12 cellular contexts compared by ENCODE assay signal in the genomic region with DNA sequence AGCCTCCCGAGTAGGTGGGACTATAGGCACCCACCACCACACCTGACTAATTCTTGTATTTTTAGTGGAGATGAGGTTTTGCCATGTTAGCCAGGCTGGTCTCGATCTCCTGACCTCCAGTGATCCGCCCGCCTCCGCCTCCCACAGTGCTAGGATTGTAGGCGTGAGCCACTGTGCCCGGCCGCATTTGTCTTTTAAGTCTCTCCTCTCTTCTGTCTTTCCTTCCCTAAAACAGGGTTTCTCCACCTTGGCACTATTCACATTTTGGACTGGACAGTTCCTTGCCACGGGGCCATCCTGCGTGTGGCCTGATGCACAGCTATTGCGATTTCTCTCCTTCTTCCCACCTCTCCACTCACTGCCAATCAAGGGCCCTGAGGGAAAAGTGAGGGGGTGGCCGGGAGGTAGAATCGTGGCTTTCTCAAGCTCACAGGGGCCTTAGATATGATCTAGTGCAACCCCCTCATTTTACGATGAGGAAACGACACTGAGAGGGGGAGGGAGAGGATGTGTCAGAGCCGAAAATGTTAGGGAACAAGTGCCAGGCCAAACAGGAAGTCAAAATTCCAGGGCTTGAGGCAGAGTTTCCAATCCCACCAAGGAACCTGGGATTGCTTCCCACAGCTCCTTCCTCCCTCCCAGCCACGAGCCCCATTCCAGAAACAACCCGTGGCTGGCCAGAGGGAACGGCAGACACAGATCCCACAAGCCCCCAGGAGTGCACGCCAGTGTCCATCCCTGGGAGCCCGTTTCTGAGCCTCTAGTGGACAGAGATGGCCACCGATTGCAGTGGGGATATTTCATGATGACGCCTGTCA. TPM values are rescaled to one million over a fixed set of nuclear protein-coding genes. Genes with fewer than 3 reads are reported as not detected.
DNase-seq lines count a peak whose midpoint lies in the region; ATAC-seq and FAIRE-seq lines count a peak whose summit lies in the region.
"Had no signal": no experiment of that assay in that cellular context is flagged by ENCODE, and none has a peak within 500 bp of the region (broad histone marks: within the 10 kb centered on the region; RNA-seq: fewer than 3 reads in every experiment).

No MANE protein-coding gene starts in this region.

- no peaks in the 10 kb centered on the region for H3K36me3 ChIP-seq in small intestine (ENCODE audit: control insufficient read depth in 2 of 2, insufficient read depth in 2 of 2, low read length in 2 of 2)

- DNase-seq in GM03348 (ENCODE audit: low spot score) (peak; percentile 81), astrocyte of the hippocampus (ENCODE audit: low read depth, low spot score) (peak; percentile 58), kidney tubule cell (ENCODE audit: low spot score) (peak; percentile 17), small intestine (no peak), NCI-H1105 (lab: John Stamatoyannopoulos, UW) (no peak)
- no peak for DNase-seq in effector CD4-positive, alpha-beta T cell
- DNase-seq in activated T-helper 1 cell treated with anti-CD3 and anti-CD28 coated beads, Interleukin-12 subunit alpha, Interleukin-12 subunit beta, Interleukin-2, Interleukin-4 antibody, amounts not matched to agents 30 ng/mL and 10 ng/mL and 1 ng/mL, durations not matched to agents 14 hours and 24 hours and 36 hours (ENCODE audit: low spot score), result no peak
- DNase-seq: DMS153; stimulated activated CD4-positive, alpha-beta T cell treated with anti-CD3 and anti-CD28 coated beads, Interleukin-4, amount 100 ng/mL, for 1 hour had no signal

- peaks cover 2 to 12% of the 10 kb centered on the region in 2 donors for H3K4me1 ChIP-seq in small intestine (ENCODE audit: control insufficient read depth in 2 of 2, insufficient read depth in 1 of 2, low read depth in 1 of 2, low read length in 1 of 2)

- intact Hi-C loops in activated T-helper 1 cell treated with anti-CD3 and anti-CD28 coated beads, Interleukin-12 subunit alpha, Interleukin-12 subunit beta, Interleukin-2, Interleukin-4 antibody, amounts not matched to agents 30 ng/mL and 10 ng/mL and 1 ng/mL, durations not matched to agents 14 hours and 24 hours and 36 hours (cut with micrococcal nuclease), result no loop called here

- H3K9me3 Mint-ChIP-seq in activated T-helper 1 cell treated with anti-CD3 and anti-CD28 coated beads, Interleukin-12 subunit alpha, Interleukin-12 subunit beta, Interleukin-2, Interleukin-4 antibody, amounts not matched to agents 30 ng/mL and 10 ng/mL and 1 ng/mL, durations not matched to agents 14 hours and 24 hours and 36 hours, result no peaks in the 10 kb centered on the region

- no peak for FAIRE-seq in small intestine (lab: Jason Lieb, UNC)
- FAIRE-seq: TTC549 had no signal

- H3K9me3 ChIP-seq in small intestine (ENCODE audit: control insufficient read depth, low read depth), result no peaks in the 10 kb centered on the region

- H3K27me3 Mint-ChIP-seq in activated T-helper 1 cell treated with anti-CD3 and anti-CD28 coated beads, Interleukin-12 subunit alpha, Interleukin-12 subunit beta, Interleukin-2, Interleukin-4 antibody, amounts not matched to agents 30 ng/mL and 10 ng/mL and 1 ng/mL, durations not matched to agents 14 hours and 24 hours and 36 hours (ENCODE audit: insufficient read depth), result peaks cover 3% of the 10 kb centered on the region

- H3K27ac ChIP-seq in small intestine (ENCODE audit: low read depth in 1 of 2, low read length in 1 of 2), result peak overlapping the region; percentile 21 to 77

- ATAC-seq in HG03342 (IDR thresholded peaks at IDR 0.05; ENCODE audit: unreplicated experiment), result no peak

- H3K4me1 Mint-ChIP-seq in activated T-helper 1 cell treated with anti-CD3 and anti-CD28 coated beads, Interleukin-12 subunit alpha, Interleukin-12 subunit beta, Interleukin-2, Interleukin-4 antibody, amounts not matched to agents 30 ng/mL and 10 ng/mL and 1 ng/mL, durations not matched to agents 14 hours and 24 hours and 36 hours (ENCODE audit: low read depth), result peaks cover 11% of the 10 kb centered on the region

- H3K4me3 Mint-ChIP-seq in activated T-helper 1 cell treated with anti-CD3 and anti-CD28 coated beads, Interleukin-12 subunit alpha, Interleukin-12 subunit beta, Interleukin-2, Interleukin-4 antibody, amounts not matched to agents 30 ng/mL and 10 ng/mL and 1 ng/mL, durations not matched to agents 14 hours and 24 hours and 36 hours, result no peak overlapping the region
- H3K4me3 Mint-ChIP-seq: activated naive CD8-positive, alpha-beta T cell had no signal

- H3K36me3 Mint-ChIP-seq in activated T-helper 1 cell treated with anti-CD3 and anti-CD28 coated beads, Interleukin-12 subunit alpha, Interleukin-12 subunit beta, Interleukin-2, Interleukin-4 antibody, amounts not matched to agents 30 ng/mL and 10 ng/mL and 1 ng/mL, durations not matched to agents 14 hours and 24 hours and 36 hours (ENCODE audit: low read depth), result no peaks in the 10 kb centered on the region
- H3K36me3 Mint-ChIP-seq: activated naive CD8-positive, alpha-beta T cell had no signal

- H3K27me3 ChIP-seq in small intestine (ENCODE audit: control insufficient read depth in 2 of 2, insufficient read depth in 2 of 2, low read length in 2 of 2), result no peaks in the 10 kb centered on the region

- WGBS in small intestine, 3 donors, result 56 to 70% (median 64%) methylated on average over 23 of the region's 23 CpGs

- no peak overlapping the region for H3K4me3 ChIP-seq in small intestine (ENCODE audit: low read depth in 1 of 2, low read length in 2 of 2)

- no peak overlapping the region for H3K27ac Mint-ChIP-seq in activated T-helper 1 cell treated with anti-CD3 and anti-CD28 coated beads, Interleukin-12 subunit alpha, Interleukin-12 subunit beta, Interleukin-2, Interleukin-4 antibody, amounts not matched to agents 30 ng/mL and 10 ng/mL and 1 ng/mL, durations not matched to agents 14 hours and 24 hours and 36 hours
- H3K27ac Mint-ChIP-seq: activated naive CD8-positive, alpha-beta T cell had no signal

RNA-seq across cellular contexts. Expression of a gene that starts 21.2 kb away (rescaled TPM):
- polyA plus RNA-seq in small intestine, result 10 to 100 TPM in 1 of 3 donors, 1 to 10 TPM in 1, not detected in 1; 4.6 to 11.2 TPM
- not detected in 2 replicates for total RNA-seq in activated T-helper 1 cell treated with anti-CD3 and anti-CD28 coated beads, Interleukin-12 subunit alpha, Interleukin-12 subunit beta, Interleukin-2, Interleukin-4 antibody, amounts not matched to agents 30 ng/mL and 10 ng/mL and 1 ng/mL, durations not matched to agents 14 hours and 24 hours and 36 hours

Comparison
In these comparisons a context has a peak if more than half of its experiments do, and no peak if none do; other contexts are left out.
1. DNase-seq: peak in GM03348 (single experiment), astrocyte of the hippocampus (single experiment) and kidney tubule cell (single experiment); none in small intestine (single experiment), NCI-H1105 (single experiment), effector CD4-positive, alpha-beta T cell (single experiment) and activated T-helper 1 cell treated with anti-CD3 and anti-CD28 coated beads, Interleukin-12 subunit alpha, Interleukin-12 subunit beta, Interleukin-2, Interleukin-4 antibody, amounts not matched to agents 30 ng/mL and 10 ng/mL and 1 ng/mL, durations not matched to agents 14 hours and 24 hours and 36 hours (single experiment).